In the genomic region with DNA sequence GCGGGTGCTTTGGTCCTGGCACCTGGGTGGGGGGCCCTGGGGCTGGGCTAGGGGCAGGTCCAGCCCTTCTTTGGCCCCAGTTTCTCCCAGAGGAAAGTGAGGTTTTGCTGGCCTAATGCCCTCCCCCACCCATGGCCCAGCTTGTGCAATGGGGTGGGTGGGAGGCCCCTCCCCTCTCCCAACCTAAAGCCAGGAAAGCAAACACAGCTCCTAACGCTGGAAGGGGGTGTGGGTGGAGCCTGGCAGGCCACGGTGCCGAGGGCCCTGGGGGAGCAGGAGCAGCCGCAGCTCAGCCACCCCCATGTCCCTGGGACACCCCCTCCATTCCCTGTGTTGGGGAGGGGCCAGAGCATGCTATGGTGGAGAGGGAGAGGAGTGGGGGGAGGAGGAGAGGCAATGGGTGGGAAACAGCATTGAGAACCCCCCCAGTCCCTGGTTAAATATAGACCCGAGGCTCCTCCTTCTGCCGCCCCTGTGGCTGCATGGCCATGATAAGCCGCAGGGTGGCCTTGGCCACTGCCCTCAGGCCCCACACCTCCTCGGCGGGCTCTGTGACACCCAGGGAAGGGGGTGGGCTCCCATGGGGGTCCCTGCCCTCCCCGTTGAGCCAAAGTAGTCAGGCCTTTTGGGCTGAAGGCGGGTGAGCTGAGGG, we compare ENCODE assay signal across 26 cellular contexts. TPM values are rescaled to one million over a fixed set of nuclear protein-coding genes. Genes with fewer than 3 reads are reported as not detected.
DNase-seq lines count a peak whose midpoint lies in the region; ATAC-seq, FAIRE-seq and TF ChIP-seq lines count a peak whose summit lies in the region.
"Had no signal": no experiment of that assay in that cellular context is flagged by ENCODE, and none has a peak within 500 bp of the region (broad histone marks: within the 10 kb centered on the region; RNA-seq: fewer than 3 reads in every experiment).

No MANE protein-coding gene starts in this region.

- H2AFZ ChIP-seq in trophoblast cell (ENCODE audit: insufficient read depth, low read length, poor library complexity) = no peak overlapping the region

- H3K79me2 ChIP-seq in trophoblast cell (ENCODE audit: control insufficient read depth, insufficient read depth, low read length, poor library complexity) = no peaks in the 10 kb centered on the region

- H2BK12ac ChIP-seq in trophoblast cell (ENCODE audit: low read length) = no peak overlapping the region

- H3K4ac ChIP-seq in trophoblast cell (ENCODE audit: low read depth, low read length) = no peak overlapping the region

- peak overlapping the region; percentile 28 for H4K91ac ChIP-seq in trophoblast cell (ENCODE audit: low read depth, low read length)

- peaks cover 10 to 23% of the 10 kb centered on the region in 2 experiments for H3K4me1 ChIP-seq in trophoblast cell (ENCODE audit: control insufficient read depth in 1 of 2, insufficient read depth in 2 of 2, low read length in 2 of 2)

- H4K8ac ChIP-seq in trophoblast cell (ENCODE audit: low read depth, low read length) = no peak overlapping the region

- no peak for TF ChIP-seq CTCF in fibroblast of villous mesenchyme (IDR thresholded peaks at IDR 0.05; ENCODE audit: insufficient read depth, low read depth, low read length)

- no CpG with 5 or more reads among the region's 12 CpGs for WGBS in trophoblast cell (ENCODE audit: extremely low coverage, insufficient coverage, insufficient read length)

- no peak for ATAC-seq in GM21367 (IDR thresholded peaks at IDR 0.05; ENCODE audit: unreplicated experiment)
- ATAC-seq: activated CD4-positive, CD25-positive, alpha-beta regulatory T cell treated with anti-CD3 and anti-CD28 coated beads, Interleukin-2, amount 50 U/mL, for 24 hours; activated CD8-positive, alpha-beta T cell treated with anti-CD3 and anti-CD28 coated beads for 36 hours; gastroesophageal sphincter; natural killer cell; stimulated activated naive B cell treated with anti-CD40 and anti-IgM and Interleukin-4, amounts not matched to agents 10 μg/mL and 1 μg/mL and 100 μg/mL, for 72 hours had no signal

- no peak for FAIRE-seq in H54 (lab: Jason Lieb, UNC)
- FAIRE-seq: RCC 7860 had no signal

- DNase-seq in H7 (peak; percentile 85), NCI-H69 (lab: John Stamatoyannopoulos, UW) (peak; percentile 59), fibroblast of villous mesenchyme (ENCODE audit: low read depth) (peak; percentile 55), trophoblast cell (no peak), anterior cingulate cortex (lab: John Stamatoyannopoulos, UW) (no peak), H54 (ENCODE audit: insufficient read length, low spot score) (no peak)
- DNase-seq: activated CD8-positive, alpha-beta T cell treated with anti-CD3 and anti-CD28 coated beads for 36 hours; activated naive CD4-positive, alpha-beta T cell treated with anti-CD3 and anti-CD28 coated beads for 36 hours; activated T-cell treated with anti-CD3 and anti-CD28 coated beads, Interleukin-2, amount 50 U/mL, for 1 hour; amygdala; central memory CD4-positive, alpha-beta T cell; DND-41; kidney glomerular epithelial cell; MM.1S; natural killer cell; NCI-H1694 treated with DMSO at 0.1 percent for 48 hours; SK-N-SH; stimulated activated CD4-positive, alpha-beta T cell treated with anti-CD3 and anti-CD28 coated beads, Interleukin-1b, Interleukin-23, amount 100 ng/mL, for 48 hours; stimulated activated naive B cell treated with anti-CD40 and anti-IgM and Interleukin-4, amounts not matched to agents 10 μg/mL and 1 μg/mL and 100 μg/mL, for 72 hours; thyroid gland had no signal

- H3K14ac ChIP-seq in trophoblast cell (ENCODE audit: low read length) = no peak overlapping the region

- no peak overlapping the region for H3K4me2 ChIP-seq in trophoblast cell (ENCODE audit: low read length)
- H3K4me2 ChIP-seq: SK-N-SH had no signal

- H3K27me3 ChIP-seq in H7 (ENCODE audit: control insufficient read depth, insufficient read depth, low read length) (peaks cover 6% of the 10 kb centered on the region; the same call in 1 of the 2 replicates), trophoblast cell (ENCODE audit: insufficient read depth, low read length) (peaks cover 6% of the 10 kb centered on the region)

- H2BK5ac ChIP-seq in trophoblast cell (ENCODE audit: low read depth, low read length, poor library complexity) = no peak overlapping the region

- peaks cover 4% of the 10 kb centered on the region for H3K79me1 ChIP-seq in trophoblast cell (ENCODE audit: low read length)

- H4K12ac ChIP-seq in trophoblast cell (ENCODE audit: low read depth, low read length) = no peak overlapping the region

- no peak overlapping the region for H3K18ac ChIP-seq in trophoblast cell (ENCODE audit: low read length)

- H3K23ac ChIP-seq in trophoblast cell (ENCODE audit: low read length) = no peak overlapping the region

- H3K27ac ChIP-seq in trophoblast cell (ENCODE audit: low read depth, low read length) = no peak overlapping the region
- H3K27ac ChIP-seq: gastroesophageal sphincter, HL-60, thyroid gland had no signal

- H3K36me3 ChIP-seq in H7 (replicated peaks; ENCODE audit: control insufficient read depth, insufficient read depth, low read length) = no peaks in the 10 kb centered on the region
- no peaks in the 10 kb centered on the region for H3K36me3 ChIP-seq in trophoblast cell (ENCODE audit: control insufficient read depth in 1 of 2, insufficient read depth in 2 of 2, low read length in 2 of 2)
- H3K36me3 ChIP-seq: gastroesophageal sphincter, thyroid gland had no signal

- H3K4me3 ChIP-seq in H7 (ENCODE audit: insufficient read depth, low read depth, low read length) = no peak overlapping the region
- H3K4me3 ChIP-seq in fibroblast of villous mesenchyme (ENCODE audit: low read depth, low read length) = no peak overlapping the region
- no peak overlapping the region for H3K4me3 ChIP-seq in trophoblast cell (ENCODE audit: low read depth, low read length)
- H3K4me3 ChIP-seq: gastroesophageal sphincter, thyroid gland had no signal

- H3K9me3 ChIP-seq in trophoblast cell (ENCODE audit: insufficient read depth, low read depth, low read length) = peaks cover 5% of the 10 kb centered on the region
- H3K9me3 ChIP-seq: gastroesophageal sphincter, SK-N-SH, thyroid gland had no signal

- no peak overlapping the region for H2BK120ac ChIP-seq in trophoblast cell (ENCODE audit: insufficient read depth, low read length, poor library complexity)

- H3K9ac ChIP-seq in trophoblast cell (ENCODE audit: low read length) = no peak overlapping the region
- H3K9ac ChIP-seq: SK-N-SH had no signal

- H2AK5ac ChIP-seq in trophoblast cell (ENCODE audit: low read length) = no peak overlapping the region

- no peak for TF ChIP-seq POLR2A in H54 (IDR thresholded peaks at IDR 0.05; ENCODE audit: low read depth, low read length)

RNA-seq across cellular contexts. Expression of a gene that starts 4.7 kb away (rescaled TPM):
- 0.21 TPM in 1 of 2 replicates, not detected in the other for total RNA-seq in H7 (2014; rRNA removed; shearing (Covaris generic))
- under 0.01 TPM in 1 of 2 replicates, not detected in the other for total RNA-seq in fibroblast of villous mesenchyme
- 0.11 and 0.22 TPM in 2 replicates for polyA plus RNA-seq in trophoblast cell (2013)
- total RNA-seq: activated CD8-positive, alpha-beta T cell treated with anti-CD3 and anti-CD28 coated beads for 36 hours; activated naive CD4-positive, alpha-beta T cell treated with anti-CD3 and anti-CD28 coated beads for 36 hours; natural killer cell had no signal

RNA-seq across cellular contexts. Expression of a gene that starts 15.2 kb away (rescaled TPM):
- total RNA-seq in H7 (2014; rRNA removed; shearing (Covaris generic)) = not detected in 2 replicates
- total RNA-seq in fibroblast of villous mesenchyme = not detected in 2 replicates
- polyA plus RNA-seq in trophoblast cell (2013) = 0.30 and 0.39 TPM in 2 replicates
- total RNA-seq: activated CD8-positive, alpha-beta T cell treated with anti-CD3 and anti-CD28 coated beads for 36 hours; activated naive CD4-positive, alpha-beta T cell treated with anti-CD3 and anti-CD28 coated beads for 36 hours; gastroesophageal sphincter; natural killer cell; thyroid gland had no signal
- polyA plus RNA-seq: esophagus, SK-N-SH had no signal

RNA-seq across cellular contexts. Expression of a gene that starts 24.1 kb away (rescaled TPM):
- total RNA-seq in H7 (2014; rRNA removed; shearing (Covaris generic)) = 30.1 and 38.7 TPM in 2 replicates
- total RNA-seq in fibroblast of villous mesenchyme = 122 and 240 TPM in 2 replicates
- 185 and 205 TPM in 2 replicates for polyA plus RNA-seq in trophoblast cell (2013)

RNA-seq across cellular contexts. Expression of a gene that starts 41.9 kb away (rescaled TPM):
- 56.1 and 59.8 TPM in 2 replicates for total RNA-seq in H7 (2014; rRNA removed; shearing (Covaris generic))
- total RNA-seq in fibroblast of villous mesenchyme = 104 and 122 TPM in 2 replicates
- polyA plus RNA-seq in trophoblast cell (2013) = 55.5 and 55.9 TPM in 2 replicates

Comparison
In these comparisons a context has a peak if more than half of its experiments do, and no peak if none do; other contexts are left out.
1. DNase-seq: peak in H7 (single experiment), NCI-H69 (single experiment) and fibroblast of villous mesenchyme (single experiment); none in trophoblast cell (0 of 2), anterior cingulate cortex (0 of 58) and H54 (single experiment).